In genomic region chr15:41334293-41335120, GRCh38 we compare ENCODE assay signal across 8 cellular contexts. TPM values are rescaled to one million over a fixed set of nuclear protein-coding genes. Genes with fewer than 3 reads are reported as not detected.
DNase-seq lines count a peak whose midpoint lies in the region; ATAC-seq and TF ChIP-seq lines count a peak whose summit lies in the region.

No MANE protein-coding gene starts in this region.

- no CpG with 5 or more reads among the region's 12 CpGs for WGBS in trophoblast cell (ENCODE audit: extremely low coverage, insufficient coverage, insufficient read length)

- no peak overlapping the region for H4K12ac ChIP-seq in trophoblast cell (ENCODE audit: low read depth, low read length)

- H3K14ac ChIP-seq in trophoblast cell (ENCODE audit: low read length) = no peak overlapping the region

- no peak overlapping the region for H2BK5ac ChIP-seq in trophoblast cell (ENCODE audit: low read depth, low read length, poor library complexity)

- no peaks in the 10 kb centered on the region for H3K27me3 ChIP-seq in trophoblast cell (ENCODE audit: insufficient read depth, low read length)

- H3K36me3 Mint-ChIP-seq in brain = no peaks in the 10 kb centered on the region

- no peak overlapping the region for H2BK12ac ChIP-seq in trophoblast cell (ENCODE audit: low read length)

- no peak overlapping the region for H2BK120ac ChIP-seq in trophoblast cell (ENCODE audit: insufficient read depth, low read length, poor library complexity)

- peaks cover 59% of the 10 kb centered on the region for H3K4me1 Mint-ChIP-seq in brain

- H3K4me3 ChIP-seq in trophoblast cell (ENCODE audit: low read depth, low read length) = no peak overlapping the region

- H3K4ac ChIP-seq in trophoblast cell (ENCODE audit: low read depth, low read length) = peak overlapping the region; percentile 24

- H3K18ac ChIP-seq in trophoblast cell (ENCODE audit: low read length) = no peak overlapping the region

- DNase-seq in DMS 273 (lab: John Stamatoyannopoulos, UW; ENCODE audit: unreplicated experiment) (peak; percentile 15), DMS 273 treated with DMSO at 0.1 percent for 48 hours (lab: John Stamatoyannopoulos, UW) (no peak), NCI-H69 (lab: John Stamatoyannopoulos, UW) (peak; percentile 53), trophoblast cell (no peak), AG08395 (ENCODE audit: low spot score) (no peak), CD1c-positive myeloid dendritic cell (ENCODE audit: extremely low spot score) (no peak)

- peaks cover 10% of the 10 kb centered on the region for H3K79me2 ChIP-seq in trophoblast cell (ENCODE audit: control insufficient read depth, insufficient read depth, low read length, poor library complexity)

- peaks cover 2% of the 10 kb centered on the region for H3K9me3 ChIP-seq in trophoblast cell (ENCODE audit: insufficient read depth, low read depth, low read length)

- H4K8ac ChIP-seq in trophoblast cell (ENCODE audit: low read depth, low read length) = no peak overlapping the region

- H3K27ac Mint-ChIP-seq in brain = peak overlapping the region; percentile 10 to 60 (median 21)

- no peaks in the 10 kb centered on the region for H3K9me3 Mint-ChIP-seq in brain

- no peak for TF ChIP-seq CTCF in brain (conservative IDR thresholded peaks at IDR 0.05)

- no peak overlapping the region for H3K9ac ChIP-seq in trophoblast cell (ENCODE audit: low read length)

- peak overlapping the region; percentile 31 for H3K4me2 ChIP-seq in trophoblast cell (ENCODE audit: low read length)

- H3K27me3 Mint-ChIP-seq in brain = peaks cover 14% of the 10 kb centered on the region

- H2AK5ac ChIP-seq in trophoblast cell (ENCODE audit: low read length) = no peak overlapping the region

- no peak overlapping the region for H2AFZ ChIP-seq in trophoblast cell (ENCODE audit: insufficient read depth, low read length, poor library complexity)

- no peak for ATAC-seq in GM18520 (IDR thresholded peaks at IDR 0.05; ENCODE audit: unreplicated experiment)

- peaks cover 7% of the 10 kb centered on the region for H3K79me1 ChIP-seq in trophoblast cell (ENCODE audit: low read length)

- H3K23ac ChIP-seq in trophoblast cell (ENCODE audit: low read length) = no peak overlapping the region

- peaks cover 3 to 5% of the 10 kb centered on the region in 2 experiments for H3K4me1 ChIP-seq in trophoblast cell (ENCODE audit: control insufficient read depth in 1 of 2, insufficient read depth in 2 of 2, low read length in 2 of 2)

- H3K36me3 ChIP-seq in trophoblast cell (ENCODE audit: control insufficient read depth in 1 of 2, insufficient read depth in 2 of 2, low read length in 2 of 2) = peaks cover 0 to 4% of the 10 kb centered on the region in 2 experiments

- H4K91ac ChIP-seq in trophoblast cell (ENCODE audit: low read depth, low read length) = no peak overlapping the region

- peak overlapping the region; percentile 96 to 99 (median 98) for H3K4me3 Mint-ChIP-seq in brain

- no peak overlapping the region for H3K27ac ChIP-seq in trophoblast cell (ENCODE audit: low read depth, low read length)

RNA-seq across cellular contexts. Expression of gene NUSAP1, which starts 1.8 kb away (rescaled TPM):
- 158 TPM for polyA plus RNA-seq in brain (ENCODE audit: insufficient read depth, low read depth, low replicate concordance)
- 57.1 and 62.5 TPM in 2 replicates for polyA plus RNA-seq in trophoblast cell (2013)

RNA-seq across cellular contexts. Expression of gene OIP5, which starts 2.1 kb away (rescaled TPM):
- polyA plus RNA-seq in brain (ENCODE audit: insufficient read depth, low read depth, low replicate concordance) = 9.2 TPM
- polyA plus RNA-seq in trophoblast cell (2013) = 11.1 and 11.2 TPM in 2 replicates

Comparison
In these comparisons a context has a peak if more than half of its experiments do, and no peak if none do; other contexts are left out.
1. DNase-seq: peak in DMS 273 (single experiment) and NCI-H69 (single experiment); none in DMS 273 treated with DMSO at 0.1 percent for 48 hours (single experiment), trophoblast cell (0 of 2), AG08395 (single experiment) and CD1c-positive myeloid dendritic cell (single experiment).